7 cellular contexts compared by ENCODE assay signal in the genomic region with DNA sequence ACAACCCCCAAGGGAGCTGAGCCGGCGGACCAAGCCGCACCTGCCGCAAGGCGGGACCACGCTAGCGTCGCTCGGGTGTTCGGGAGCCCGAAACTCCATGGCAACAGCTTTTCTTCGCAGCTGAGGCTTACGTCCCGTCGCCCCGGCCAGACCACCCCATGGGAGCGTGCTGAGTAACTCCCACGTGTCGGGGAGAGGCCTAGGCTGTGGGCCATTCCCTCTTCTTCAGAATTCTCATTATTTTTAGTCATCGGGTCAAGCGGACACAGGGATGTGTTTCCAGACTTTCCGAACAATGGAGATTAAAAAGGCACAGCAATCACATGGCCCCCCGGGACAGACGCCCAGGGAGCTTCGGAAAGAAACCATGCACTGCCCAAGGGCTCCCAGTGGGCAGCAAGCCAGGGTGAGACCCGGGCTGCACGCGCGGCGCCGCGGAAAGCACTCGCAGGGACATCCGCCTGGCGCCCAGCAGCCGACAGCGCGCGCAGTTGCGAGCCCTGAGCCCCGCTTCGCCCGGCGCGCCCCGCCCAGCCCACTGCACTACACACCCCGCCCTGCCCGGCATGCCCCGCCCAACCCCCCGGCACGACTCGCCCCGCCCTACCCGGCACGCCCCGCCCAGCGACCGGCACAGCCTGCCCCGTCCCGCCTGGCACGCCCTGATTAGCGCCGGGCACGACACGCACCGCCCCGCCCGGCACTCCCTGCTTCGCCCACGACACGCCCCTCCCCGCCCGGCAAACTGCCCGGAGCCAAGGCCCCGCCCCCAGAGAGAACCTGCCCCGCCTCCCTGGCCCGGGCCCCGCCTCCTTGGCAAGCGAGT. TPM values are rescaled to one million over a fixed set of nuclear protein-coding genes. Genes with fewer than 3 reads are reported as not detected.
DNase-seq lines count a peak whose midpoint lies in the region; ATAC-seq and TF ChIP-seq lines count a peak whose summit lies in the region.

No MANE protein-coding gene starts in this region.

- peak overlapping the region; percentile 98 for H2AFZ ChIP-seq in hepatocyte

- H3K27ac ChIP-seq in ascending aorta (peak overlapping the region; percentile 49 to 62), hepatocyte (peak overlapping the region; percentile 56)

- H3K9me3 ChIP-seq in T-helper 17 cell (ENCODE audit: control insufficient read depth, low read length, poor library complexity, severe bottlenecking) (no peaks in the 10 kb centered on the region), ascending aorta (no peaks in the 10 kb centered on the region), hepatocyte (ENCODE audit: low read depth) (no peaks in the 10 kb centered on the region)

- H3K4me1 ChIP-seq in ascending aorta (peaks cover 3 to 6% of the 10 kb centered on the region in 2 donors), hepatocyte (ENCODE audit: insufficient read depth) (peaks cover 5% of the 10 kb centered on the region)

- H3K4me3 ChIP-seq in ascending aorta (peak overlapping the region; percentile 41 to 77), hepatocyte (peak overlapping the region; percentile 61)

- ATAC-seq in GM18499 (IDR thresholded peaks at IDR 0.05; ENCODE audit: insufficient read depth, unreplicated experiment) (peak; percentile 60), HG02938 (IDR thresholded peaks at IDR 0.05; ENCODE audit: unreplicated experiment) (peak; percentile 83), T-helper 17 cell (peak; percentile 94)

- 1% methylated on average over 33 of the region's 79 CpGs for WGBS in hepatocyte (ENCODE audit: low lambda C conversion rate, missing lambda C conversion rate)

- H3K79me2 ChIP-seq in hepatocyte: no peaks in the 10 kb centered on the region

- H3K4me2 ChIP-seq in hepatocyte: peak overlapping the region; percentile 95

- TF ChIP-seq CTCF in ascending aorta (IDR thresholded peaks at IDR 0.05) (no peak), hepatocyte (IDR thresholded peaks at IDR 0.05; ENCODE audit: poor library complexity) (no peak)

- DNase-seq in NCI-H1694 treated with DMSO at 0.1 percent for 48 hours (lab: John Stamatoyannopoulos, UW) (peak; percentile 96), T-helper 17 cell (peak; percentile 100), ascending aorta (ENCODE audit: low spot score in 2 of 2) (peak; percentile 82 to 98), hepatocyte (ENCODE audit: low spot score) (peak; percentile 98), renal cortical epithelial cell (ENCODE audit: low read depth) (peak; percentile 73)

- H3K27me3 ChIP-seq in ascending aorta (no peaks in the 10 kb centered on the region), hepatocyte (no peaks in the 10 kb centered on the region)

- no peaks in the 10 kb centered on the region for H4K20me1 ChIP-seq in hepatocyte (ENCODE audit: insufficient read depth, poor library complexity, severe bottlenecking)

- H3K27me3 Mint-ChIP-seq in T-helper 17 cell: no peaks in the 10 kb centered on the region

- intact Hi-C loops in ascending aorta (cut with DNase I): loop anchor here (1.0 to 10.0 kb wide), 3 partner anchors 28 to 357 kb away; partner anchors contain the start of genes ATG2B, C14orf132, GSKIP and PAPOLA

- H3K36me3 Mint-ChIP-seq in T-helper 17 cell (ENCODE audit: low read depth): no peaks in the 10 kb centered on the region

- peaks cover 10% of the 10 kb centered on the region for H3K4me1 Mint-ChIP-seq in T-helper 17 cell

- H3K9me2 ChIP-seq in hepatocyte (replicated peaks; ENCODE audit: insufficient read depth): no peaks in the 10 kb centered on the region

- H3K36me3 ChIP-seq in ascending aorta (no peaks in the 10 kb centered on the region), hepatocyte (replicated peaks; ENCODE audit: insufficient read depth, low read depth) (no peaks in the 10 kb centered on the region)

- H3K27ac Mint-ChIP-seq in T-helper 17 cell: peak overlapping the region; percentile 56

- peak overlapping the region; percentile 88 for H3K4me3 Mint-ChIP-seq in T-helper 17 cell

RNA-seq across cellular contexts. Expression of gene AK7, which starts 0.4 kb away (rescaled TPM):
- total RNA-seq in T-helper 17 cell (not detected), ascending aorta (not detected), hepatocyte (4.2 and 6.0 TPM in 2 replicates), renal cortical epithelial cell (8.2 and 17.3 TPM in 2 replicates)
- polyA plus RNA-seq in hepatocyte: 1.6 and 2.7 TPM in 2 replicates

RNA-seq across cellular contexts. Expression of gene GSKIP, which starts 28.2 kb away (rescaled TPM):
- total RNA-seq in T-helper 17 cell (10 to 100 TPM in 1 of 2 donors, 1 to 10 TPM in 1; 9.3 to 13.2 TPM), ascending aorta (17.5 TPM), hepatocyte (46.6 and 52.5 TPM in 2 replicates), renal cortical epithelial cell (98.8 and 253 TPM in 2 replicates)
- 32.6 and 34.0 TPM in 2 replicates for polyA plus RNA-seq in hepatocyte

RNA-seq across cellular contexts. Expression of gene ATG2B, which starts 28.4 kb away (rescaled TPM):
- total RNA-seq in T-helper 17 cell (10 to 100 TPM; 27.8 to 28.7 TPM), ascending aorta (15.8 TPM), hepatocyte (20.4 and 22.2 TPM in 2 replicates), renal cortical epithelial cell (9.7 and 27.2 TPM in 2 replicates)
- 3.3 and 5.3 TPM in 2 replicates for polyA plus RNA-seq in hepatocyte

Comparison
In these comparisons a context has a peak if more than half of its experiments do, and no peak if none do; other contexts are left out.
1. Peak in every context shown above with its lines: DNase-seq, ATAC-seq, H3K4me3 ChIP-seq and H3K27ac ChIP-seq.